18 cellular contexts compared by ENCODE assay signal in the genomic region with DNA sequence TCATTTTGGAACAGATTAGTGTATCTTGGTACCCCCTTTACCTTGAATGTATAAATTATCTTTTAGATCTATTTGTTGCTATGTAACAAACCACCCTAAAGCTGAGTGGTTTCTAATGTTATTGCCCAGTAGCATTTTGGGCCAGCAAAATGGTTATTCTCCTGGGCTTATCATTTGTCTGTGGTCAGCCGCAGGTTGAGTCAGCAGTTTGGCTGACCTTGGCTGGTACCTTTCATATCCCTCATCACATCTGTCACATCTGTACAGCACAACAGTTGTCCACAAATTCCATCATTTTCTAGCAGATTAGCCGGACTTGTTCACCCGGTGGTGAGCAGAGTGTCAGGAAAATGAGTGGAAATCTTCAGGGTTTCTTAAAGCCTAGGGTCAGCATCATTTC.
"Had no signal": no experiment of that assay in that cellular context is flagged by ENCODE, and none has a peak within 500 bp of the region (broad histone marks: within the 10 kb centered on the region; RNA-seq: fewer than 3 reads in every experiment).

No MANE protein-coding gene starts in this region.

- DNase-seq: colonic mucosa; dermis blood vessel endothelial cell; foreskin keratinocyte; immature natural killer cell; kidney; left cardiac atrium; left ventricle myocardium inferior; lower lobe of right lung; occipital lobe; psoas muscle; retina; stimulated activated CD4-positive, alpha-beta T cell treated with anti-CD3 and anti-CD28 coated beads, Interleukin-2, amount 100 ng/mL, for 24 hours; stimulated activated CD4-positive, alpha-beta T cell treated with anti-CD3 and anti-CD28 coated beads, Interleukin-4, amount 100 ng/mL, for 4 hours; stimulated activated naive B cell treated with anti-CD40 and anti-IgM and Interleukin-4, amounts not matched to agents 10 μg/mL and 1 μg/mL and 100 μg/mL, for 72 hours; stimulated activated naive CD8-positive, alpha-beta T cell treated with anti-CD3 and anti-CD28 coated beads, Interleukin-15, amount 100 ng/mL, for 72 hours; testis; upper lobe of right lung had no signal

- ATAC-seq: foreskin keratinocyte; left cardiac atrium; lower lobe of right lung; psoas muscle; sciatic nerve; stimulated activated naive B cell treated with anti-CD40 and anti-IgM and Interleukin-4, amounts not matched to agents 10 μg/mL and 1 μg/mL and 100 μg/mL, for 72 hours; stimulated activated naive CD8-positive, alpha-beta T cell treated with anti-CD3 and anti-CD28 coated beads, Interleukin-15, amount 100 ng/mL, for 72 hours; upper lobe of right lung had no signal
